14 cellular contexts compared by ENCODE assay signal in genomic region chr14:51552275-51552674, GRCh38.
DNase-seq lines count a peak whose midpoint lies in the region; ATAC-seq, FAIRE-seq and TF ChIP-seq lines count a peak whose summit lies in the region.
"Had no signal": no experiment of that assay in that cellular context is flagged by ENCODE, and none has a peak within 500 bp of the region (broad histone marks: within the 10 kb centered on the region; RNA-seq: fewer than 3 reads in every experiment).

No MANE protein-coding gene starts in this region.

- H3K4me1 Mint-ChIP-seq in endodermal cell = peaks cover 8% of the 10 kb centered on the region
- H3K4me1 Mint-ChIP-seq in T-helper 17 cell = no peaks in the 10 kb centered on the region
- H3K4me1 Mint-ChIP-seq: activated CD8-positive, alpha-beta memory T cell treated with anti-CD3 and anti-CD28 coated beads, Interleukin-2, amount 10 ng/mL, durations not matched to agents 7 days and 5 days; activated naive CD4-positive, alpha-beta T cell treated with anti-CD3 and anti-CD28 coated beads, Interleukin-2, amount 50 U/mL, for 24 hours had no signal

- H3K27ac ChIP-seq in endodermal cell (ENCODE audit: low read depth, low read length) = no peak overlapping the region
- peak overlapping the region in 2 of 3 donors; percentile 33 to 69 for H3K27ac ChIP-seq in thyroid gland
- H3K27ac ChIP-seq: esophagus muscularis mucosa, pancreas, uterus had no signal

- H3K9me3 Mint-ChIP-seq in endodermal cell = no peaks in the 10 kb centered on the region
- H3K9me3 Mint-ChIP-seq: activated naive CD4-positive, alpha-beta T cell treated with anti-CD3 and anti-CD28 coated beads, Interleukin-2, amount 50 U/mL, for 24 hours; mesothelial cell of epicardium had no signal

- peak; percentile 14 for DNase-seq in NCI-H82 (lab: John Stamatoyannopoulos, UW)
- DNase-seq in NCI-H82 treated with DMSO at 0.1 percent for 48 hours (lab: John Stamatoyannopoulos, UW; ENCODE audit: unreplicated experiment) = no peak
- DNase-seq in NCI-H524 treated with DMSO at 0.1 percent for 48 hours (lab: John Stamatoyannopoulos, UW) = peak; percentile 57
- DNase-seq in endodermal cell = no peak
- peak; percentile 88 to 89 for DNase-seq in thyroid gland
- DNase-seq in T-helper 17 cell = no peak
- no peak for DNase-seq in GM12891 (ENCODE audit: insufficient read length, low spot score)
- DNase-seq: activated CD8-positive, alpha-beta memory T cell treated with anti-CD3 and anti-CD28 coated beads, Interleukin-2, amount 10 ng/mL, durations not matched to agents 7 days and 5 days had no signal

- 95 to 96% methylated on average over 7 of the region's 7 CpGs for WGBS in endodermal cell (ENCODE audit: insufficient coverage in 1 of 2, insufficient read length in 1 of 2), 2 experiments
- 41 to 58% methylated on average over 7 of the region's 7 CpGs for WGBS in thyroid gland, 2 donors

- H3K4me3 Mint-ChIP-seq in endodermal cell = no peak overlapping the region
- H3K4me3 Mint-ChIP-seq in T-helper 17 cell = no peak overlapping the region
- H3K4me3 Mint-ChIP-seq: activated CD8-positive, alpha-beta memory T cell treated with anti-CD3 and anti-CD28 coated beads, Interleukin-2, amount 10 ng/mL, durations not matched to agents 7 days and 5 days; activated naive CD4-positive, alpha-beta T cell treated with anti-CD3 and anti-CD28 coated beads, Interleukin-2, amount 50 U/mL, for 24 hours; mesothelial cell of epicardium had no signal

- no peak overlapping the region for H3K4me3 ChIP-seq in endodermal cell (ENCODE audit: low read length)
- no peak overlapping the region for H3K4me3 ChIP-seq in thyroid gland (replicated peaks in 1 of 3)
- H3K4me3 ChIP-seq: esophagus muscularis mucosa, pancreas, uterus had no signal

- no peaks in the 10 kb centered on the region for H3K9me3 ChIP-seq in endodermal cell (ENCODE audit: control insufficient read depth, low read length)
- no peaks in the 10 kb centered on the region for H3K9me3 ChIP-seq in thyroid gland
- H3K9me3 ChIP-seq in T-helper 17 cell (ENCODE audit: control insufficient read depth, low read length, poor library complexity, severe bottlenecking) = no peaks in the 10 kb centered on the region
- H3K9me3 ChIP-seq: esophagus muscularis mucosa, pancreas, uterus had no signal

- H3K36me3 Mint-ChIP-seq in endodermal cell (ENCODE audit: low read depth) (no peaks in the 10 kb centered on the region), T-helper 17 cell (ENCODE audit: low read depth) (no peaks in the 10 kb centered on the region)
- H3K36me3 Mint-ChIP-seq: activated CD8-positive, alpha-beta memory T cell treated with anti-CD3 and anti-CD28 coated beads, Interleukin-2, amount 10 ng/mL, durations not matched to agents 7 days and 5 days; mesothelial cell of epicardium had no signal

- TF ChIP-seq CTCF in endodermal cell (conservative IDR thresholded peaks at IDR 0.05) (peak; percentile 59), thyroid gland (IDR thresholded peaks at IDR 0.05) (peak in 5 of 6 experiments; percentile 20 to 68 (median 48))

- intact Hi-C loops in thyroid gland (cut with DNase I) = no loop called here

- ATAC-seq in T-helper 17 cell (no peak), HG03571 (IDR thresholded peaks at IDR 0.05; ENCODE audit: unreplicated experiment) (no peak)
- ATAC-seq: activated CD8-positive, alpha-beta memory T cell treated with anti-CD3 and anti-CD28 coated beads, Interleukin-2, amount 10 ng/mL, durations not matched to agents 7 days and 5 days; pancreas had no signal

- H3K27me3 Mint-ChIP-seq in endodermal cell (ENCODE audit: insufficient read depth) (no peaks in the 10 kb centered on the region), T-helper 17 cell (peaks cover 49% of the 10 kb centered on the region)

- no peaks in the 10 kb centered on the region for H3K4me1 ChIP-seq in endodermal cell (ENCODE audit: control insufficient read depth, insufficient read depth, low read length)
- peaks cover 11 to 19% of the 10 kb centered on the region in 2 donors for H3K4me1 ChIP-seq in thyroid gland
- H3K4me1 ChIP-seq: pancreas had no signal

- TF ChIP-seq POLR2A in thyroid gland (IDR thresholded peaks at IDR 0.05) (no peak), GM12891 (IDR thresholded peaks at IDR 0.05; ENCODE audit: low read depth, low read length) (no peak)

- H3K36me3 ChIP-seq in endodermal cell (ENCODE audit: control insufficient read depth, insufficient read depth, low read length) (no peaks in the 10 kb centered on the region), thyroid gland (no peaks in the 10 kb centered on the region)
- H3K36me3 ChIP-seq: esophagus muscularis mucosa, pancreas, uterus had no signal

- H3K27ac Mint-ChIP-seq in endodermal cell (no peak overlapping the region), T-helper 17 cell (no peak overlapping the region)
- H3K27ac Mint-ChIP-seq: activated CD8-positive, alpha-beta memory T cell treated with anti-CD3 and anti-CD28 coated beads, Interleukin-2, amount 10 ng/mL, durations not matched to agents 7 days and 5 days; activated naive CD4-positive, alpha-beta T cell treated with anti-CD3 and anti-CD28 coated beads, Interleukin-2, amount 50 U/mL, for 24 hours; mesothelial cell of epicardium had no signal

- no peak for FAIRE-seq in GM12891 (lab: Jason Lieb, UNC)
- FAIRE-seq: pancreas had no signal

- no peak overlapping the region for H3K9ac ChIP-seq in endodermal cell (ENCODE audit: extremely low read depth, low read length, poor library complexity, severe bottlenecking)

- H3K27me3 ChIP-seq in endodermal cell (ENCODE audit: control insufficient read depth, insufficient read depth, low read length, poor library complexity, severe bottlenecking) (no peaks in the 10 kb centered on the region), thyroid gland (no peaks in the 10 kb centered on the region)
- H3K27me3 ChIP-seq: esophagus muscularis mucosa, uterus had no signal

TF ChIP-seq in GM12891, 5 proteins besides CTCF, POLR2A, EP300 and RAD21:
- TF ChIP-seq SPI1 (IDR thresholded peaks at IDR 0.05; ENCODE audit: low read depth, low read length) = no peak
- TF ChIP-seq POLR2AphosphoS5 (IDR thresholded peaks at IDR 0.05; ENCODE audit: low read depth, low read length) = no peak
- TF ChIP-seq PAX5 (IDR thresholded peaks at IDR 0.05; ENCODE audit: insufficient read depth, low read length, severe bottlenecking) = no peak
- TF ChIP-seq TAF1 (IDR thresholded peaks at IDR 0.05; ENCODE audit: low read depth, low read length) = no peak
- TF ChIP-seq POU2F2 (IDR thresholded peaks at IDR 0.05; ENCODE audit: low read depth, low read length) = no peak

Comparison
In these comparisons a context has a peak if more than half of its experiments do, and no peak if none do; other contexts are left out.
1. DNase-seq: peak in NCI-H82 (single experiment), NCI-H524 treated with DMSO at 0.1 percent for 48 hours (single experiment) and thyroid gland (2 of 2); none in NCI-H82 treated with DMSO at 0.1 percent for 48 hours (single experiment), endodermal cell (single experiment), T-helper 17 cell (0 of 3) and GM12891 (single experiment).